In the genomic region with DNA sequence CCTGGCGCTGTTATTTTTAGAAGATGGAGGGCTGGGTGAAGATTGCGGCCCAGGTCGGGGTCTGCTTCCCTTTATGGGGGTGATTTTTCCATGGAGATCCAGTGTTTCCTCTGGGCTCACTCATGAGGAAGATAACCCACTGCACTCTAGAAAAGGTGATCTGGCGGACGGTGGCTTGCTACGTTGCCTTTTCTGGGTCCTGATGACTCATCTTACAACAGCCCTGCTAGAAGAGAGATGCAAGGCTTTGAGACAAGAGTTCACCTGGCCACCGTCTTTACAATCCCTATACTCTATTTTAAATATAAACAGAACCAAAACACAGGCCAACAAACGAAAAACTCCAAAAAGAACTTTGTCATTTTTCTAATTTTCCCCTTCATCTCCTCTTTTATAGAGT, we compare ENCODE assay signal across 32 cellular contexts.
"Had no signal": no experiment of that assay in that cellular context is flagged by ENCODE, and none has a peak within 500 bp of the region (broad histone marks: within the 10 kb centered on the region; RNA-seq: fewer than 3 reads in every experiment).

No MANE protein-coding gene starts in this region.

- H3K9me3 ChIP-seq: ascending aorta, breast epithelium, colonic mucosa, esophagus squamous epithelium, gastroesophageal sphincter had no signal

- H3K4me1 Mint-ChIP-seq: activated CD4-positive, alpha-beta memory T cell treated with anti-CD3 and anti-CD28 coated beads, Interleukin-2, amount 10 ng/mL, durations not matched to agents 7 days and 5 days; activated CD4-positive, alpha-beta T cell treated with anti-CD3 and anti-CD28 coated beads, Interleukin-2, amount 10 ng/mL, durations not matched to agents 7 days and 5 days; activated naive CD4-positive, alpha-beta T cell treated with anti-CD3 and anti-CD28 coated beads, Interleukin-2, amount 10 ng/mL, durations not matched to agents 7 days and 5 days; activated naive CD8-positive, alpha-beta T cell treated with anti-CD3 and anti-CD28 coated beads, Interleukin-2, amount 10 ng/mL, durations not matched to agents 7 days and 5 days; brain; T-helper 17 cell had no signal

- H3K27ac ChIP-seq: ascending aorta, breast epithelium, cardiac muscle cell, colonic mucosa, epithelial cell of prostate, esophagus squamous epithelium, gastroesophageal sphincter, heart right ventricle had no signal

- H3K27me3 ChIP-seq: ascending aorta, cardiac muscle cell, colonic mucosa, gastroesophageal sphincter had no signal

- FAIRE-seq: endometrium, endothelial cell of umbilical vein had no signal

- H3K4me1 ChIP-seq: ascending aorta, breast epithelium, colonic mucosa, gastroesophageal sphincter, heart right ventricle had no signal

- H3K36me3 ChIP-seq: ascending aorta, breast epithelium, cardiac muscle cell, colonic mucosa, esophagus squamous epithelium, gastroesophageal sphincter, heart right ventricle had no signal

- H3K4me3 ChIP-seq: ascending aorta, breast epithelium, cardiac muscle cell, colonic mucosa, esophagus squamous epithelium, gastroesophageal sphincter, heart right ventricle had no signal

- H3K36me3 Mint-ChIP-seq: activated naive CD4-positive, alpha-beta T cell treated with anti-CD3 and anti-CD28 coated beads, Interleukin-2, amount 10 ng/mL, durations not matched to agents 7 days and 5 days; activated naive CD4-positive, alpha-beta T cell treated with anti-CD3 and anti-CD28 coated beads, Interleukin-2, amount 50 U/mL, for 72 hours; activated naive CD8-positive, alpha-beta T cell treated with anti-CD3 and anti-CD28 coated beads, Interleukin-2, amount 10 ng/mL, durations not matched to agents 7 days and 5 days; brain had no signal

- H3K27ac Mint-ChIP-seq: activated CD4-positive, alpha-beta memory T cell treated with anti-CD3 and anti-CD28 coated beads, Interleukin-2, amount 10 ng/mL, durations not matched to agents 7 days and 5 days; activated CD4-positive, alpha-beta T cell treated with anti-CD3 and anti-CD28 coated beads, Interleukin-2, amount 10 ng/mL, durations not matched to agents 7 days and 5 days; activated naive CD4-positive, alpha-beta T cell treated with anti-CD3 and anti-CD28 coated beads, Interleukin-2, amount 10 ng/mL, durations not matched to agents 7 days and 5 days; activated naive CD4-positive, alpha-beta T cell treated with anti-CD3 and anti-CD28 coated beads, Interleukin-2, amount 50 U/mL, for 72 hours; activated naive CD8-positive, alpha-beta T cell treated with anti-CD3 and anti-CD28 coated beads, Interleukin-2, amount 10 ng/mL, durations not matched to agents 7 days and 5 days; activated T-cell treated with anti-CD3 and anti-CD28 coated beads, Interleukin-2, amount 50 U/mL, for 24 hours; activated T-cell treated with anti-CD3 and anti-CD28 coated beads, Interleukin-2, amount 50 U/mL, for 72 hours; brain; T-helper 17 cell; T-helper 2 cell treated with Interferon-gamma antibody and Interleukin-4, amounts not matched to agents 5 μg/mL and 100 μg/mL, for 36 hours had no signal

- ATAC-seq: activated naive CD4-positive, alpha-beta T cell treated with anti-CD3 and anti-CD28 coated beads, Interleukin-2, amount 50 U/mL, for 72 hours; activated T-cell treated with anti-CD3 and anti-CD28 coated beads, Interleukin-2, amount 50 U/mL, for 72 hours; gastroesophageal sphincter; T-helper 17 cell had no signal

- DNase-seq: activated CD4-positive, alpha-beta memory T cell treated with anti-CD3 and anti-CD28 coated beads, Interleukin-2, amount 10 ng/mL, durations not matched to agents 7 days and 5 days; activated CD4-positive, alpha-beta T cell treated with anti-CD3 and anti-CD28 coated beads for 1 hour; activated CD4-positive, alpha-beta T cell treated with anti-CD3 and anti-CD28 coated beads for 4 hours; activated CD4-positive, alpha-beta T cell treated with anti-CD3 and anti-CD28 coated beads, Interleukin-2, amount 10 ng/mL, durations not matched to agents 7 days and 5 days; activated CD4-positive, alpha-beta T cell treated with anti-CD3 and anti-CD28 coated beads, Interleukin-2, amount 50 U/mL, for 4 hours; activated CD8-positive, alpha-beta memory T cell treated with anti-CD3 and anti-CD28 coated beads, Interleukin-2, amount 50 U/mL, for 48 hours; activated gamma-delta T cell; activated naive CD4-positive, alpha-beta T cell; activated naive CD4-positive, alpha-beta T cell treated with anti-CD3 and anti-CD28 coated beads, Interleukin-2, amount 10 ng/mL, durations not matched to agents 7 days and 5 days; activated naive CD8-positive, alpha-beta T cell treated with anti-CD3 and anti-CD28 coated beads, Interleukin-2, amount 10 ng/mL, durations not matched to agents 7 days and 5 days; activated T-cell treated with anti-CD3 and anti-CD28 coated beads for 4 hours; activated T-cell treated with anti-CD3 and anti-CD28 coated beads, Interleukin-2, amount 50 U/mL, for 24 hours; activated T-cell treated with anti-CD3 and anti-CD28 coated beads, Interleukin-2, amount 50 U/mL, for 72 hours; central memory CD4-positive, alpha-beta T cell; cerebellar nuclear complex; colonic mucosa; effector CD8-positive, alpha-beta T cell; esophagus squamous epithelium; foreskin melanocyte; heart right ventricle; T-helper 17 cell; T1000 had no signal

- H3K9me3 Mint-ChIP-seq: activated CD4-positive, alpha-beta memory T cell treated with anti-CD3 and anti-CD28 coated beads, Interleukin-2, amount 10 ng/mL, durations not matched to agents 7 days and 5 days; activated CD4-positive, alpha-beta T cell treated with anti-CD3 and anti-CD28 coated beads, Interleukin-2, amount 10 ng/mL, durations not matched to agents 7 days and 5 days; activated naive CD4-positive, alpha-beta T cell treated with anti-CD3 and anti-CD28 coated beads, Interleukin-2, amount 10 ng/mL, durations not matched to agents 7 days and 5 days; activated naive CD4-positive, alpha-beta T cell treated with anti-CD3 and anti-CD28 coated beads, Interleukin-2, amount 50 U/mL, for 72 hours; activated naive CD8-positive, alpha-beta T cell treated with anti-CD3 and anti-CD28 coated beads, Interleukin-2, amount 10 ng/mL, durations not matched to agents 7 days and 5 days; activated T-cell treated with anti-CD3 and anti-CD28 coated beads, Interleukin-2, amount 50 U/mL, for 24 hours; activated T-cell treated with anti-CD3 and anti-CD28 coated beads, Interleukin-2, amount 50 U/mL, for 72 hours; brain; T-helper 2 cell treated with Interferon-gamma antibody and Interleukin-4, amounts not matched to agents 5 μg/mL and 100 μg/mL, for 36 hours had no signal

- H3K4me3 Mint-ChIP-seq: activated CD4-positive, alpha-beta memory T cell treated with anti-CD3 and anti-CD28 coated beads, Interleukin-2, amount 10 ng/mL, durations not matched to agents 7 days and 5 days; activated CD4-positive, alpha-beta T cell treated with anti-CD3 and anti-CD28 coated beads, Interleukin-2, amount 10 ng/mL, durations not matched to agents 7 days and 5 days; activated naive CD4-positive, alpha-beta T cell treated with anti-CD3 and anti-CD28 coated beads, Interleukin-2, amount 10 ng/mL, durations not matched to agents 7 days and 5 days; activated naive CD8-positive, alpha-beta T cell treated with anti-CD3 and anti-CD28 coated beads, Interleukin-2, amount 10 ng/mL, durations not matched to agents 7 days and 5 days; activated T-cell treated with anti-CD3 and anti-CD28 coated beads, Interleukin-2, amount 50 U/mL, for 24 hours; activated T-cell treated with anti-CD3 and anti-CD28 coated beads, Interleukin-2, amount 50 U/mL, for 72 hours; brain; T-helper 17 cell; T-helper 2 cell treated with Interferon-gamma antibody and Interleukin-4, amounts not matched to agents 5 μg/mL and 100 μg/mL, for 36 hours had no signal
